18 cellular contexts compared by ENCODE assay signal in genomic region chr1:182003953-182004586, GRCh38. TPM values are rescaled to one million over a fixed set of nuclear protein-coding genes. Genes with fewer than 3 reads are reported as not detected.
DNase-seq lines count a peak whose midpoint lies in the region; ATAC-seq, FAIRE-seq and TF ChIP-seq lines count a peak whose summit lies in the region.
"Had no signal": no experiment of that assay in that cellular context is flagged by ENCODE, and none has a peak within 500 bp of the region (broad histone marks: within the 10 kb centered on the region; RNA-seq: fewer than 3 reads in every experiment).

No MANE protein-coding gene starts in this region.

- H3K27me3 ChIP-seq in OCI-LY3 (ENCODE audit: low read depth, low read length) (peaks cover 19% of the 10 kb centered on the region), right cardiac atrium (ENCODE audit: control insufficient read depth, insufficient read depth) (no peaks in the 10 kb centered on the region), tibial nerve (no peaks in the 10 kb centered on the region), small intestine (ENCODE audit: control insufficient read depth in 2 of 2, insufficient read depth in 2 of 2, low read length in 2 of 2) (no peaks in the 10 kb centered on the region)

- TF ChIP-seq POLR2A in tibial nerve (IDR thresholded peaks at IDR 0.05): no peak

- in situ Hi-C loops in KBM-7 (cut with MboI; ENCODE audit: low pct_unique_long_range_greater_than_20kb, low sequenced_read_pairs): no loop called here

- TF ChIP-seq EP300 in tibial nerve (IDR thresholded peaks at IDR 0.05): no peak

- 72% methylated on average over 12 of the region's 12 CpGs for WGBS in right cardiac atrium
- 65 to 70% methylated on average over 12 of the region's 12 CpGs for WGBS in tibial nerve, 2 donors
- WGBS in small intestine, 3 donors: 81 to 89% (median 83%) methylated on average over 12 of the region's 12 CpGs

- DNase-seq in NCI-H748 (lab: John Stamatoyannopoulos, UW; ENCODE audit: unreplicated experiment): peak; percentile 25
- DNase-seq in NCI-H748 treated with DMSO at 0.1 percent for 48 hours (lab: John Stamatoyannopoulos, UW): no peak
- DNase-seq in right cardiac atrium: peak; percentile 58 to 76 (median 71)
- DNase-seq in tibial nerve (ENCODE audit: low spot score in 2 of 2): peak in 1 of 2 donors; percentile 32
- DNase-seq in small intestine: no peak
- no peak for DNase-seq in KBM-7
- DNase-seq: activated CD4-positive, alpha-beta T cell treated with anti-CD3 and anti-CD28 coated beads, Interleukin-2, amount 50 U/mL, for 4 hours; NCI-H1694; NCI-H526 treated with DMSO at 0.1 percent for 48 hours; retina; stimulated activated CD4-positive, alpha-beta T cell treated with anti-CD3 and anti-CD28 coated beads, Interleukin-4, amount 100 ng/mL, for 24 hours had no signal

- H3K4me2 ChIP-seq in OCI-LY3 (ENCODE audit: low read length): no peak overlapping the region

- H3K4me3 ChIP-seq in OCI-LY3 (ENCODE audit: low read length) (no peak overlapping the region), right cardiac atrium (ENCODE audit: low read length) (no peak overlapping the region), tibial nerve (no peak overlapping the region), small intestine (ENCODE audit: low read depth in 1 of 2, low read length in 2 of 2) (no peak overlapping the region)
- H3K4me3 ChIP-seq: HAP-1 had no signal

- H3K9ac ChIP-seq in OCI-LY3 (ENCODE audit: low read length): no peak overlapping the region

- H3K9me3 ChIP-seq in OCI-LY3 (ENCODE audit: insufficient read depth, low read length) (no peaks in the 10 kb centered on the region), right cardiac atrium (ENCODE audit: control insufficient read depth, low read length) (no peaks in the 10 kb centered on the region), tibial nerve (peaks cover 0 to 9% (median 1%) of the 10 kb centered on the region in 4 donors), small intestine (ENCODE audit: control insufficient read depth, low read depth) (no peaks in the 10 kb centered on the region)
- H3K9me3 ChIP-seq: HAP-1 had no signal

- no peak overlapping the region for H2AFZ ChIP-seq in OCI-LY3 (ENCODE audit: low read depth, low read length)

- no peak for FAIRE-seq in small intestine (lab: Jason Lieb, UNC)

- intact Hi-C loops in right cardiac atrium (cut with DNase I): no loop called here

- TF ChIP-seq CTCF in OCI-LY3 (IDR thresholded peaks at IDR 0.05; ENCODE audit: low read depth, low read length) (peak; percentile 19; the same call in 1 of the 2 replicates), tibial nerve (IDR thresholded peaks at IDR 0.05) (no peak)

- ATAC-seq in right cardiac atrium: peak; percentile 63 to 90
- no peak for ATAC-seq in HG02938 (IDR thresholded peaks at IDR 0.05; ENCODE audit: unreplicated experiment)
- ATAC-seq: natural killer cell treated with Interleukin-12 subunit alpha and Interleukin-12 subunit beta and Interleukin-15 and Interleukin-18, amount 100 ng/mL, for 72 hours had no signal

- no peaks in the 10 kb centered on the region for H3K4me1 ChIP-seq in OCI-LY3 (ENCODE audit: low read length)
- H3K4me1 ChIP-seq in right cardiac atrium (ENCODE audit: control insufficient read depth, insufficient read depth, low read length): peaks cover 2% of the 10 kb centered on the region
- peaks cover 0 to 23% (median 5%) of the 10 kb centered on the region in 4 donors for H3K4me1 ChIP-seq in tibial nerve
- no peaks in the 10 kb centered on the region for H3K4me1 ChIP-seq in small intestine (ENCODE audit: control insufficient read depth in 2 of 2, insufficient read depth in 1 of 2, low read depth in 1 of 2, low read length in 1 of 2)
- H3K4me1 ChIP-seq: HAP-1 had no signal

- H3K36me3 ChIP-seq in OCI-LY3 (replicated peaks; ENCODE audit: low read depth, low read length) (no peaks in the 10 kb centered on the region), tibial nerve (no peaks in the 10 kb centered on the region), small intestine (ENCODE audit: control insufficient read depth in 2 of 2, insufficient read depth in 2 of 2, low read length in 2 of 2) (no peaks in the 10 kb centered on the region)
- H3K36me3 ChIP-seq: HAP-1 had no signal

- H3K27ac ChIP-seq in OCI-LY3 (ENCODE audit: low read length) (no peak overlapping the region), right cardiac atrium (ENCODE audit: low read length) (no peak overlapping the region), tibial nerve (peak overlapping the region; percentile 30 to 77 (median 61)), small intestine (ENCODE audit: low read depth in 1 of 2, low read length in 1 of 2) (no peak overlapping the region)

- H3K79me2 ChIP-seq in OCI-LY3 (ENCODE audit: low read length): no peaks in the 10 kb centered on the region

- H4K20me1 ChIP-seq in OCI-LY3 (ENCODE audit: insufficient read depth, low read length): no peaks in the 10 kb centered on the region

RNA-seq across cellular contexts. Expression of gene ZNF648, which starts 57.4 kb away (rescaled TPM):
- total RNA-seq in right cardiac atrium (not detected), tibial nerve (1 to 10 TPM in 2 of 4 donors, under 1 TPM in 2; 0.20 to 1.5 (median 1.2) TPM)
- polyA plus RNA-seq in right cardiac atrium (not detected), small intestine (not detected)
- total RNA-seq: A673; epithelial cell of proximal tubule; natural killer cell treated with Interleukin-12 subunit alpha and Interleukin-12 subunit beta and Interleukin-15 and Interleukin-18, amount 100 ng/mL, for 72 hours had no signal
- polyA plus RNA-seq: urinary bladder had no signal

Comparison
In these comparisons a context has a peak if more than half of its experiments do, and no peak if none do; other contexts are left out.
1. DNase-seq: peak in NCI-H748 (single experiment) and right cardiac atrium (3 of 3); none in NCI-H748 treated with DMSO at 0.1 percent for 48 hours (single experiment), small intestine (single experiment) and KBM-7 (single experiment).
2. H3K27ac ChIP-seq: peak in tibial nerve (4 of 4); none in OCI-LY3 (single experiment), right cardiac atrium (single experiment) and small intestine (0 of 2).